ENCODE assay signal across 26 cellular contexts in the genomic region with DNA sequence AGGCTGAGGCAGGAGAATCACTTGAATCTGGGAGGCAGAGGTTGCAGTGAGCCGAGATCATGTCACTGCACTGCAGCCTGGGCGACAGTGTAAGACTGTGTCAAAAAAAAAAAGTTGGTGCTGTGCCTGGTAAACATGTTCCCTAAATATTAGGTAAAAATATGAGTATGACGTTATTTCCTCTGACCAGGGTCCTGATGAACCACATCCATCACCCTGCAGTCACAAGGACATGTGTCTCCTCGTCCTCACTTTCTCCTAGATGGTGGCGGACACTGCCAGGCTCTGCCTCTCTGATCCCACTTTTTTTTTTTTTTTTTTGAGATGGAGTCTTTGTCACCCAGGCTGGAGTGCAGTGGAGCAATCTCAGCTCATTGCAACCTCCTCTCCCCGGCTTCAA.
"Had no signal": no experiment of that assay in that cellular context is flagged by ENCODE, and none has a peak within 500 bp of the region (broad histone marks: within the 10 kb centered on the region; RNA-seq: fewer than 3 reads in every experiment).

No MANE protein-coding gene starts in this region.

- H3K27me3 Mint-ChIP-seq: effector memory CD8-positive, alpha-beta T cell had no signal

- H3K4me3 ChIP-seq: colonic mucosa, esophagus squamous epithelium, gastroesophageal sphincter, heart left ventricle, hepatocyte, left lung, lower lobe of right lung, mucosa of descending colon had no signal

- H3K9me3 ChIP-seq: colonic mucosa, esophagus squamous epithelium, gastroesophageal sphincter, heart left ventricle, left lung, lower lobe of right lung, mucosa of descending colon had no signal

- H3K36me3 ChIP-seq: colonic mucosa, esophagus squamous epithelium, gastroesophageal sphincter, heart left ventricle, left lung, lower lobe of right lung had no signal

- H3K9me3 Mint-ChIP-seq: dendritic cell treated with granulocyte-macrophage colony-stimulating factor and Interleukin-4, amounts not matched to agents 40 ng/mL and 50 ng/mL, for 4 days; effector memory CD8-positive, alpha-beta T cell; endodermal cell; mesothelial cell of epicardium; naive B cell had no signal

- H3K4me1 Mint-ChIP-seq: endodermal cell, mesothelial cell of epicardium had no signal

- H2AFZ ChIP-seq: hepatocyte had no signal

- DNase-seq: colonic mucosa; cortex of kidney; effector CD8-positive, alpha-beta T cell; effector memory CD8-positive, alpha-beta T cell; endodermal cell; erythroblast; esophagus squamous epithelium; foreskin fibroblast; foreskin melanocyte; heart left ventricle; hypothalamus; immature natural killer cell; islet precursor cell; left cardiac atrium; left lung; left ventricle myocardium superior; lower lobe of right lung; mesenchymal stem cell; naive B cell had no signal

- H3K27ac ChIP-seq: colonic mucosa, epithelial cell of prostate, esophagus squamous epithelium, gastroesophageal sphincter, heart left ventricle, hepatocyte, left lung, lower lobe of right lung had no signal

- H3K79me2 ChIP-seq: hepatocyte had no signal

- H3K27me3 ChIP-seq: colonic mucosa, heart left ventricle, hepatocyte, left lung had no signal

- H3K27ac Mint-ChIP-seq: dendritic cell treated with granulocyte-macrophage colony-stimulating factor and Interleukin-4, amounts not matched to agents 40 ng/mL and 50 ng/mL, for 4 days; effector memory CD8-positive, alpha-beta T cell; endodermal cell; immature natural killer cell; mesothelial cell of epicardium; naive B cell had no signal

- FAIRE-seq: endometrium had no signal

- H3K36me3 Mint-ChIP-seq: immature natural killer cell, mesothelial cell of epicardium, naive B cell had no signal

- H3K4me3 Mint-ChIP-seq: dendritic cell treated with granulocyte-macrophage colony-stimulating factor and Interleukin-4, amounts not matched to agents 40 ng/mL and 50 ng/mL, for 4 days; effector memory CD8-positive, alpha-beta T cell; endodermal cell; immature natural killer cell; mesothelial cell of epicardium had no signal

- H3K4me1 ChIP-seq: colonic mucosa, esophagus squamous epithelium, gastroesophageal sphincter, heart left ventricle, left lung, lower lobe of right lung had no signal

- H3K4me2 ChIP-seq: hepatocyte had no signal
